In genomic region chr14:42804146-42804545, GRCh38 we compare ENCODE assay signal across 15 cellular contexts.
DNase-seq lines count a peak whose midpoint lies in the region; ATAC-seq and TF ChIP-seq lines count a peak whose summit lies in the region.
"Had no signal": no experiment of that assay in that cellular context is flagged by ENCODE, and none has a peak within 500 bp of the region (broad histone marks: within the 10 kb centered on the region; RNA-seq: fewer than 3 reads in every experiment).

No MANE protein-coding gene starts in this region.

- no peak for TF ChIP-seq POLR2A in suprapubic skin (IDR thresholded peaks at IDR 0.05)

- H3K27me3 ChIP-seq in SJCRH30, result no peaks in the 10 kb centered on the region
- no peaks in the 10 kb centered on the region for H3K27me3 ChIP-seq in suprapubic skin
- H3K27me3 ChIP-seq in BE2C, result no peaks in the 10 kb centered on the region

- TF ChIP-seq EP300 in suprapubic skin (IDR thresholded peaks at IDR 0.05), result no peak

- 67% methylated on average over 4 of the region's 4 CpGs for WGBS in suprapubic skin

- peak overlapping the region; percentile 91 for H3K27ac ChIP-seq in SJCRH30
- no peak overlapping the region for H3K27ac ChIP-seq in suprapubic skin
- H3K27ac ChIP-seq: C4-2B had no signal

- ATAC-seq in GM21619 (IDR thresholded peaks at IDR 0.05; ENCODE audit: unreplicated experiment), result no peak

- H3K4me1 ChIP-seq in SJCRH30 (peaks cover 37% of the 10 kb centered on the region), suprapubic skin (no peaks in the 10 kb centered on the region), BE2C (no peaks in the 10 kb centered on the region)
- H3K4me1 ChIP-seq: Caco-2 had no signal

- H3K4me3 ChIP-seq in SJCRH30, result peak overlapping the region; percentile 18; the same call in 1 of the 2 replicates
- H3K4me3 ChIP-seq in suprapubic skin, result no peak overlapping the region
- H3K4me3 ChIP-seq in BE2C (ENCODE audit: low read depth, low read length), result no peak overlapping the region

- TF ChIP-seq CTCF in suprapubic skin (IDR thresholded peaks at IDR 0.05) (no peak), BE2C (IDR thresholded peaks at IDR 0.05; ENCODE audit: low read depth, low read length) (no peak)

- H3K36me3 ChIP-seq in SJCRH30 (no peaks in the 10 kb centered on the region), suprapubic skin (no peaks in the 10 kb centered on the region), BE2C (no peaks in the 10 kb centered on the region)

- H3K9me3 ChIP-seq in SJCRH30 (replicated peaks) (no peaks in the 10 kb centered on the region), suprapubic skin (no peaks in the 10 kb centered on the region), BE2C (no peaks in the 10 kb centered on the region)
- H3K9me3 ChIP-seq: Caco-2 had no signal

- peak; percentile 16 to 96 (median 68) for DNase-seq in NCI-H1417 (lab: John Stamatoyannopoulos, UW)
- DNase-seq in NCI-H1417 treated with DMSO at 0.1 percent for 48 hours (lab: John Stamatoyannopoulos, UW), result no peak
- peak; percentile 83 for DNase-seq in NCI-H1694 treated with DMSO at 0.1 percent for 48 hours (lab: John Stamatoyannopoulos, UW)
- DNase-seq in NCI-H446 (lab: John Stamatoyannopoulos, UW), result peak; percentile 87 to 94
- peak; percentile 91 to 97 for DNase-seq in SJCRH30
- no peak for DNase-seq in suprapubic skin (ENCODE audit: low spot score in 2 of 2)
- DNase-seq in BE2C, result no peak
- DNase-seq: 8988T, Caco-2, DND-41, GDM1, KBM-7, NCI-H1436 had no signal

Comparison
In these comparisons a context has a peak if more than half of its experiments do, and no peak if none do; other contexts are left out.
1. DNase-seq: peak in NCI-H1417 (3 of 3), NCI-H1694 treated with DMSO at 0.1 percent for 48 hours (single experiment), NCI-H446 (2 of 2) and SJCRH30 (2 of 2); none in NCI-H1417 treated with DMSO at 0.1 percent for 48 hours (single experiment), suprapubic skin (0 of 2) and BE2C (single experiment).